1 cellular context compared by ENCODE assay signal in genomic region chr20:35296101-35296554, GRCh38.
TF ChIP-seq lines count a peak whose summit lies in the region.

No MANE protein-coding gene starts in this region.

TF ChIP-seq in WTC11, 78 proteins besides CTCF, POLR2A, EP300 and RAD21:
- TF ChIP-seq USF1 (CRISPR knock-in tag; IDR thresholded peaks at IDR 0.05) (no peak), ETV6 (CRISPR knock-in tag; IDR thresholded peaks at IDR 0.05) (no peak), NFYB (CRISPR knock-in tag; conservative IDR thresholded peaks at IDR 0.05; ENCODE audit: low read depth) (no peak), FOXP1 (CRISPR knock-in tag; IDR thresholded peaks at IDR 0.05; ENCODE audit: borderline replicate concordance) (no peak), PRRX2 (CRISPR knock-in tag; IDR thresholded peaks at IDR 0.05) (no peak), TEAD4 (CRISPR knock-in tag; IDR thresholded peaks at IDR 0.05) (no peak), NR1H2 (CRISPR knock-in tag; IDR thresholded peaks at IDR 0.05) (no peak), ZBTB43 (CRISPR knock-in tag; IDR thresholded peaks at IDR 0.05) (no peak), ZNF396 (CRISPR knock-in tag; IDR thresholded peaks at IDR 0.05; ENCODE audit: borderline replicate concordance) (no peak), AFF4 (CRISPR knock-in tag; IDR thresholded peaks at IDR 0.05; ENCODE audit: borderline replicate concordance) (no peak), CREM (CRISPR knock-in tag; IDR thresholded peaks at IDR 0.05) (no peak)
- TF ChIP-seq, protein P1, sequence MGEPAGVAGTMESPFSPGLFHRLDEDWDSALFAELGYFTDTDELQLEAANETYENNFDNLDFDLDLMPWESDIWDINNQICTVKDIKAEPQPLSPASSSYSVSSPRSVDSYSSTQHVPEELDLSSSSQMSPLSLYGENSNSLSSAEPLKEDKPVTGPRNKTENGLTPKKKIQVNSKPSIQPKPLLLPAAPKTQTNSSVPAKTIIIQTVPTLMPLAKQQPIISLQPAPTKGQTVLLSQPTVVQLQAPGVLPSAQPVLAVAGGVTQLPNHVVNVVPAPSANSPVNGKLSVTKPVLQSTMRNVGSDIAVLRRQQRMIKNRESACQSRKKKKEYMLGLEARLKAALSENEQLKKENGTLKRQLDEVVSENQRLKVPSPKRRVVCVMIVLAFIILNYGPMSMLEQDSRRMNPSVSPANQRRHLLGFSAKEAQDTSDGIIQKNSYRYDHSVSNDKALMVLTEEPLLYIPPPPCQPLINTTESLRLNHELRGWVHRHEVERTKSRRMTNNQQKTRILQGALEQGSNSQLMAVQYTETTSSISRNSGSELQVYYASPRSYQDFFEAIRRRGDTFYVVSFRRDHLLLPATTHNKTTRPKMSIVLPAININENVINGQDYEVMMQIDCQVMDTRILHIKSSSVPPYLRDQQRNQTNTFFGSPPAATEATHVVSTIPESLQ (CRISPR knock-in tag; IDR thresholded peaks at IDR 0.05), result no peak
- TF ChIP-seq, protein P2, sequence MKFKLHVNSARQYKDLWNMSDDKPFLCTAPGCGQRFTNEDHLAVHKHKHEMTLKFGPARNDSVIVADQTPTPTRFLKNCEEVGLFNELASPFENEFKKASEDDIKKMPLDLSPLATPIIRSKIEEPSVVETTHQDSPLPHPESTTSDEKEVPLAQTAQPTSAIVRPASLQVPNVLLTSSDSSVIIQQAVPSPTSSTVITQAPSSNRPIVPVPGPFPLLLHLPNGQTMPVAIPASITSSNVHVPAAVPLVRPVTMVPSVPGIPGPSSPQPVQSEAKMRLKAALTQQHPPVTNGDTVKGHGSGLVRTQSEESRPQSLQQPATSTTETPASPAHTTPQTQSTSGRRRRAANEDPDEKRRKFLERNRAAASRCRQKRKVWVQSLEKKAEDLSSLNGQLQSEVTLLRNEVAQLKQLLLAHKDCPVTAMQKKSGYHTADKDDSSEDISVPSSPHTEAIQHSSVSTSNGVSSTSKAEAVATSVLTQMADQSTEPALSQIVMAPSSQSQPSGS (CRISPR knock-in tag; IDR thresholded peaks at IDR 0.05; ENCODE audit: borderline replicate concordance, low read depth), result no peak
- TF ChIP-seq, protein P3, sequence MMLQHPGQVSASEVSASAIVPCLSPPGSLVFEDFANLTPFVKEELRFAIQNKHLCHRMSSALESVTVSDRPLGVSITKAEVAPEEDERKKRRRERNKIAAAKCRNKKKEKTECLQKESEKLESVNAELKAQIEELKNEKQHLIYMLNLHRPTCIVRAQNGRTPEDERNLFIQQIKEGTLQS (CRISPR knock-in tag; conservative IDR thresholded peaks at IDR 0.05), result no peak
- TF ChIP-seq, protein P4, sequence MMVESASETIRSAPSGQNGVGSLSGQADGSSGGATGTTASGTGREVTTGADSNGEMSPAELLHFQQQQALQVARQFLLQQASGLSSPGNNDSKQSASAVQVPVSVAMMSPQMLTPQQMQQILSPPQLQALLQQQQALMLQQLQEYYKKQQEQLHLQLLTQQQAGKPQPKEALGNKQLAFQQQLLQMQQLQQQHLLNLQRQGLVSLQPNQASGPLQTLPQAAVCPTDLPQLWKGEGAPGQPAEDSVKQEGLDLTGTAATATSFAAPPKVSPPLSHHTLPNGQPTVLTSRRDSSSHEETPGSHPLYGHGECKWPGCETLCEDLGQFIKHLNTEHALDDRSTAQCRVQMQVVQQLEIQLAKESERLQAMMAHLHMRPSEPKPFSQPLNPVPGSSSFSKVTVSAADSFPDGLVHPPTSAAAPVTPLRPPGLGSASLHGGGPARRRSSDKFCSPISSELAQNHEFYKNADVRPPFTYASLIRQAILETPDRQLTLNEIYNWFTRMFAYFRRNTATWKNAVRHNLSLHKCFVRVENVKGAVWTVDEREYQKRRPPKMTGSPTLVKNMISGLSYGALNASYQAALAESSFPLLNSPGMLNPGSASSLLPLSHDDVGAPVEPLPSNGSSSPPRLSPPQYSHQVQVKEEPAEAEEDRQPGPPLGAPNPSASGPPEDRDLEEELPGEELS (CRISPR knock-in tag; IDR thresholded peaks at IDR 0.05), result no peak
- TF ChIP-seq, protein P5, sequence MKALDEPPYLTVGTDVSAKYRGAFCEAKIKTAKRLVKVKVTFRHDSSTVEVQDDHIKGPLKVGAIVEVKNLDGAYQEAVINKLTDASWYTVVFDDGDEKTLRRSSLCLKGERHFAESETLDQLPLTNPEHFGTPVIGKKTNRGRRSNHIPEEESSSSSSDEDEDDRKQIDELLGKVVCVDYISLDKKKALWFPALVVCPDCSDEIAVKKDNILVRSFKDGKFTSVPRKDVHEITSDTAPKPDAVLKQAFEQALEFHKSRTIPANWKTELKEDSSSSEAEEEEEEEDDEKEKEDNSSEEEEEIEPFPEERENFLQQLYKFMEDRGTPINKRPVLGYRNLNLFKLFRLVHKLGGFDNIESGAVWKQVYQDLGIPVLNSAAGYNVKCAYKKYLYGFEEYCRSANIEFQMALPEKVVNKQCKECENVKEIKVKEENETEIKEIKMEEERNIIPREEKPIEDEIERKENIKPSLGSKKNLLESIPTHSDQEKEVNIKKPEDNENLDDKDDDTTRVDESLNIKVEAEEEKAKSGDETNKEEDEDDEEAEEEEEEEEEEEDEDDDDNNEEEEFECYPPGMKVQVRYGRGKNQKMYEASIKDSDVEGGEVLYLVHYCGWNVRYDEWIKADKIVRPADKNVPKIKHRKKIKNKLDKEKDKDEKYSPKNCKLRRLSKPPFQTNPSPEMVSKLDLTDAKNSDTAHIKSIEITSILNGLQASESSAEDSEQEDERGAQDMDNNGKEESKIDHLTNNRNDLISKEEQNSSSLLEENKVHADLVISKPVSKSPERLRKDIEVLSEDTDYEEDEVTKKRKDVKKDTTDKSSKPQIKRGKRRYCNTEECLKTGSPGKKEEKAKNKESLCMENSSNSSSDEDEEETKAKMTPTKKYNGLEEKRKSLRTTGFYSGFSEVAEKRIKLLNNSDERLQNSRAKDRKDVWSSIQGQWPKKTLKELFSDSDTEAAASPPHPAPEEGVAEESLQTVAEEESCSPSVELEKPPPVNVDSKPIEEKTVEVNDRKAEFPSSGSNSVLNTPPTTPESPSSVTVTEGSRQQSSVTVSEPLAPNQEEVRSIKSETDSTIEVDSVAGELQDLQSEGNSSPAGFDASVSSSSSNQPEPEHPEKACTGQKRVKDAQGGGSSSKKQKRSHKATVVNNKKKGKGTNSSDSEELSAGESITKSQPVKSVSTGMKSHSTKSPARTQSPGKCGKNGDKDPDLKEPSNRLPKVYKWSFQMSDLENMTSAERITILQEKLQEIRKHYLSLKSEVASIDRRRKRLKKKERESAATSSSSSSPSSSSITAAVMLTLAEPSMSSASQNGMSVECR (CRISPR knock-in tag; IDR thresholded peaks at IDR 0.05; ENCODE audit: borderline replicate concordance), result no peak
